ENCODE assay signal across 9 cellular contexts in genomic region chr6:108942556-108943492, GRCh38.
DNase-seq lines count a peak whose midpoint lies in the region; ATAC-seq, FAIRE-seq and TF ChIP-seq lines count a peak whose summit lies in the region.
"Had no signal": no experiment of that assay in that cellular context is flagged by ENCODE, and none has a peak within 500 bp of the region (broad histone marks: within the 10 kb centered on the region; RNA-seq: fewer than 3 reads in every experiment).

No MANE protein-coding gene starts in this region.

- POLR2A ChIA-PET in naive thymus-derived CD8-positive, alpha-beta T cell (lab: Charles Lee), result interaction anchor here (0.9 to 2.4 kb wide), 5 partner anchors 19 to 70 kb away, joined by 3 to 7 read pairs (median 4); no protein-coding TSS in a partner anchor

- no peaks in the 10 kb centered on the region for H3K9me3 ChIP-seq in T-helper 17 cell (ENCODE audit: control insufficient read depth, low read length, poor library complexity, severe bottlenecking)

- H3K4me1 Mint-ChIP-seq in T-helper 17 cell (peaks cover 26% of the 10 kb centered on the region), Calu3 (ENCODE audit: low read depth, unreplicated experiment) (peaks cover 10% of the 10 kb centered on the region)
- peaks cover 63% of the 10 kb centered on the region for H3K4me1 Mint-ChIP-seq in activated T-cell treated with anti-CD3 and anti-CD28 coated beads, Interleukin-2, amount 50 U/mL, for 72 hours (ENCODE audit: low read depth)
- peaks cover 16 to 61% (median 56%) of the 10 kb centered on the region in 4 donors for H3K4me1 Mint-ChIP-seq in naive thymus-derived CD8-positive, alpha-beta T cell

- ATAC-seq in T-helper 17 cell, result peak; percentile 100
- peak; percentile 92 to 93 for ATAC-seq in activated T-cell treated with anti-CD3 and anti-CD28 coated beads, Interleukin-2, amount 50 U/mL, for 72 hours (replicated peaks in 1 of 2)
- ATAC-seq in naive thymus-derived CD8-positive, alpha-beta T cell, result peak; percentile 99 to 100

- peak overlapping the region; percentile 94 for H3K27ac Mint-ChIP-seq in T-helper 17 cell
- H3K27ac Mint-ChIP-seq in activated T-cell treated with anti-CD3 and anti-CD28 coated beads, Interleukin-2, amount 50 U/mL, for 72 hours, result peak overlapping the region; percentile 75
- H3K27ac Mint-ChIP-seq in naive thymus-derived CD8-positive, alpha-beta T cell, result peak overlapping the region; percentile 77 to 94 (median 91)
- H3K27ac Mint-ChIP-seq in Calu3 (ENCODE audit: unreplicated experiment), result no peak overlapping the region

- H3K9me3 Mint-ChIP-seq in activated T-cell treated with anti-CD3 and anti-CD28 coated beads, Interleukin-2, amount 50 U/mL, for 72 hours, result peaks cover 2 to 3% of the 10 kb centered on the region in 2 donors
- H3K9me3 Mint-ChIP-seq in naive thymus-derived CD8-positive, alpha-beta T cell, result peaks cover 0 to 4% (median 0%) of the 10 kb centered on the region in 9 donors
- H3K9me3 Mint-ChIP-seq in Calu3 (ENCODE audit: low read depth, unreplicated experiment), result no peaks in the 10 kb centered on the region

- DNase-seq in T-helper 17 cell (peak; percentile 45 to 52 (median 47)), Calu3 (no peak), HCEC 1CT (no peak), urothelium cell line (ENCODE audit: low spot score) (no peak), germinal center (ENCODE audit: low spot score) (no peak)
- peak; percentile 52 to 64 for DNase-seq in activated T-cell treated with anti-CD3 and anti-CD28 coated beads, Interleukin-2, amount 50 U/mL, for 72 hours
- DNase-seq in naive thymus-derived CD8-positive, alpha-beta T cell, result peak; percentile 40 to 80 (median 64)
- DNase-seq in stimulated activated naive CD4-positive, alpha-beta T cell treated with Interleukin-2 at 50 U/mL for 16 hours (lab: John Stamatoyannopoulos, UW), result peak; percentile 46
- DNase-seq: NCI-H2171 treated with DMSO at 0.1 percent for 48 hours had no signal

- no peak for FAIRE-seq in urothelium cell line (lab: Jason Lieb, UNC)

- BruUV-seq in Calu3 (replicated peaks; lab: Mats Ljungman, UMichigan), result no TSS peak

- no peaks in the 10 kb centered on the region for H3K27me3 Mint-ChIP-seq in T-helper 17 cell
- H3K27me3 Mint-ChIP-seq in activated T-cell treated with anti-CD3 and anti-CD28 coated beads, Interleukin-2, amount 50 U/mL, for 72 hours (ENCODE audit: low read depth), result no peaks in the 10 kb centered on the region
- H3K27me3 Mint-ChIP-seq in naive thymus-derived CD8-positive, alpha-beta T cell, result no peaks in the 10 kb centered on the region
- H3K27me3 Mint-ChIP-seq in Calu3 (ENCODE audit: unreplicated experiment), result no peaks in the 10 kb centered on the region

- peak overlapping the region; percentile 79 for H3K4me3 Mint-ChIP-seq in T-helper 17 cell
- peak overlapping the region; percentile 74 to 87 for H3K4me3 Mint-ChIP-seq in activated T-cell treated with anti-CD3 and anti-CD28 coated beads, Interleukin-2, amount 50 U/mL, for 72 hours
- peak overlapping the region; percentile 72 to 87 (median 82) for H3K4me3 Mint-ChIP-seq in naive thymus-derived CD8-positive, alpha-beta T cell
- no peak overlapping the region for H3K4me3 Mint-ChIP-seq in Calu3 (ENCODE audit: low read depth, unreplicated experiment)

- TF ChIP-seq CTCF in Calu3 (IDR thresholded peaks at IDR 0.05; ENCODE audit: unreplicated experiment), result no peak

- H3K36me3 Mint-ChIP-seq in T-helper 17 cell (ENCODE audit: low read depth) (peaks cover 2% of the 10 kb centered on the region), Calu3 (ENCODE audit: insufficient read depth, unreplicated experiment) (no peaks in the 10 kb centered on the region)
- peaks cover 2 to 7% of the 10 kb centered on the region in 2 donors for H3K36me3 Mint-ChIP-seq in activated T-cell treated with anti-CD3 and anti-CD28 coated beads, Interleukin-2, amount 50 U/mL, for 72 hours (ENCODE audit: insufficient read depth in 2 of 2)
- H3K36me3 Mint-ChIP-seq in naive thymus-derived CD8-positive, alpha-beta T cell, result peaks cover 0 to 4% (median 0%) of the 10 kb centered on the region in 3 donors

- intact Hi-C loops in Calu3 (cut with micrococcal nuclease; ENCODE audit: unreplicated experiment), result loop anchor here (5.0 kb wide), 1 partner anchor 49 kb away; no protein-coding TSS in a partner anchor

- CTCF ChIA-PET in Calu3 (lab: Charles Lee), result interaction anchor here (0.5 to 0.8 kb wide), 2 partner anchors 36 to 112 kb away, joined by 3 read pairs; no protein-coding TSS in a partner anchor

Comparison
In these comparisons a context has a peak if more than half of its experiments do, and no peak if none do; other contexts are left out.
1. DNase-seq: peak in T-helper 17 cell (3 of 3), activated T-cell treated with anti-CD3 and anti-CD28 coated beads, Interleukin-2, amount 50 U/mL, for 72 hours (2 of 2), naive thymus-derived CD8-positive, alpha-beta T cell (10 of 10) and stimulated activated naive CD4-positive, alpha-beta T cell treated with Interleukin-2 at 50 U/mL for 16 hours (single experiment); none in Calu3 (single experiment), HCEC 1CT (single experiment), urothelium cell line (single experiment) and germinal center (single experiment).
2. Peak in every context shown above with its lines, with median percentiles within 50 percentile points of each other: ATAC-seq.